ENCODE assay signal across 13 cellular contexts in genomic region chr11:108672113-108672512, GRCh38. TPM values are rescaled to one million over a fixed set of nuclear protein-coding genes. Genes with fewer than 3 reads are reported as not detected.
DNase-seq lines count a peak whose midpoint lies in the region; ATAC-seq, FAIRE-seq and TF ChIP-seq lines count a peak whose summit lies in the region.
"Had no signal": no experiment of that assay in that cellular context is flagged by ENCODE, and none has a peak within 500 bp of the region (broad histone marks: within the 10 kb centered on the region; RNA-seq: fewer than 3 reads in every experiment).

No MANE protein-coding gene starts in this region.

- in situ Hi-C loops in K562 (cut with MboI): no loop called here

- 0 out of 2 replicates have a peak overlapping the region, but pooled peaks have one; percentile 2 for H3K4me2 ChIP-seq in BLaER1
- peak overlapping the region; percentile 21; the same call in 1 of the 2 replicates for H3K4me2 ChIP-seq in K562 (ENCODE audit: insufficient read depth, low read length)

- no peak for TF ChIP-seq POLR2A in K562 (conservative IDR thresholded peaks at IDR 0.05)

- H4K20me1 ChIP-seq in BLaER1: peaks cover 84% of the 10 kb centered on the region
- H4K20me1 ChIP-seq in K562 (replicated peaks; ENCODE audit: control insufficient read depth, insufficient read depth, low read length): no peaks in the 10 kb centered on the region

- POLR2A ChIA-PET in K562 (lab: Yijun Ruan, JAX): interaction anchor here (1.0 kb wide), 1 partner anchor 11 kb away, joined by 3 read pairs; no protein-coding TSS in a partner anchor

- no peaks in the 10 kb centered on the region for H3K27me3 ChIP-seq in BLaER1
- H3K27me3 ChIP-seq in K562 (ENCODE audit: control insufficient read depth in 2 of 2, insufficient read depth in 2 of 2, low read length in 2 of 2): no peaks in the 10 kb centered on the region
- H3K27me3 ChIP-seq: suprapubic skin had no signal

- H3K4me1 ChIP-seq in BLaER1 (peaks cover 26% of the 10 kb centered on the region), K562 (replicated peaks in 1 of 2; ENCODE audit: control insufficient read depth in 2 of 2, insufficient read depth in 2 of 2, low read length in 2 of 2) (peaks cover 4 to 12% of the 10 kb centered on the region in 2 experiments; a peak in 4 of 5 replicates)

- H3K27ac Mint-ChIP-seq in activated T-helper 1 cell treated with anti-CD3 and anti-CD28 coated beads, Interleukin-12 subunit alpha, Interleukin-12 subunit beta, Interleukin-2, Interleukin-4 antibody, amounts not matched to agents 30 ng/mL and 10 ng/mL and 1 ng/mL, durations not matched to agents 14 hours and 24 hours and 36 hours: no peak overlapping the region
- H3K27ac Mint-ChIP-seq: activated CD4-positive, alpha-beta memory T cell treated with anti-CD3 and anti-CD28 coated beads, Interleukin-2, amount 10 ng/mL, durations not matched to agents 7 days and 5 days had no signal

- H2AFZ ChIP-seq in K562 (ENCODE audit: low read depth, low read length): no peak overlapping the region

- H3K4me1 Mint-ChIP-seq in activated T-helper 1 cell treated with anti-CD3 and anti-CD28 coated beads, Interleukin-12 subunit alpha, Interleukin-12 subunit beta, Interleukin-2, Interleukin-4 antibody, amounts not matched to agents 30 ng/mL and 10 ng/mL and 1 ng/mL, durations not matched to agents 14 hours and 24 hours and 36 hours (ENCODE audit: low read depth): peaks cover 28% of the 10 kb centered on the region

- H3K36me3 ChIP-seq in BLaER1: peaks cover 74% of the 10 kb centered on the region
- H3K36me3 ChIP-seq in K562 (ENCODE audit: control insufficient read depth, insufficient read depth, low read length): peaks cover 73% of the 10 kb centered on the region

- no peak overlapping the region for H3K4me3 ChIP-seq in BLaER1
- H3K4me3 ChIP-seq in K562: no peak overlapping the region
- H3K4me3 ChIP-seq: suprapubic skin had no signal

- CTCF ChIA-PET in K562 (lab: Yijun Ruan, JAX; ENCODE audit: low intra/inter-chr PET ratio): no interaction called here

- H3K9me3 ChIP-seq in BLaER1: peaks cover 10% of the 10 kb centered on the region
- no peaks in the 10 kb centered on the region for H3K9me3 ChIP-seq in K562 (replicated peaks; ENCODE audit: control insufficient read depth, insufficient read depth, low read depth, low read length)
- H3K9me3 ChIP-seq: suprapubic skin had no signal

- DNase-seq in M059J (ENCODE audit: low read depth) (peak; percentile 34), K562 (ENCODE audit: extremely low read depth in 1 of 4, low spot score in 3 of 4) (peak in 2 of 4 experiments; percentile 9 to 19), lung microvascular endothelial cell (ENCODE audit: low read depth in 2 of 2) (peak; percentile 11 to 58), hippocampal formation (lab: John Stamatoyannopoulos, UW) (no peak)
- DNase-seq in activated T-helper 1 cell treated with anti-CD3 and anti-CD28 coated beads, Interleukin-12 subunit alpha, Interleukin-12 subunit beta, Interleukin-2, Interleukin-4 antibody, amounts not matched to agents 30 ng/mL and 10 ng/mL and 1 ng/mL, durations not matched to agents 14 hours and 24 hours and 36 hours (ENCODE audit: low spot score): no peak
- DNase-seq in activated T-cell treated with anti-CD3 and anti-CD28 coated beads, Interleukin-2, amount 50 U/mL, for 1 hour: no peak
- DNase-seq: activated CD4-positive, alpha-beta memory T cell treated with anti-CD3 and anti-CD28 coated beads, Interleukin-2, amount 10 ng/mL, durations not matched to agents 7 days and 5 days; amniotic stem cell; NCI-H1105 treated with DMSO at 0.1 percent for 48 hours had no signal

- no peaks in the 10 kb centered on the region for H3K9me1 ChIP-seq in K562 (ENCODE audit: control insufficient read depth, insufficient read depth, low read length)

- no peak for FAIRE-seq in K562 (lab: Jason Lieb, UNC)
- FAIRE-seq: frontal cortex had no signal

- TF ChIP-seq EP300 in K562 (IDR thresholded peaks at IDR 0.05; ENCODE audit: low read length): no peak

- intact Hi-C loops in K562 (cut with micrococcal nuclease): no loop called here
- intact Hi-C loops in activated T-helper 1 cell treated with anti-CD3 and anti-CD28 coated beads, Interleukin-12 subunit alpha, Interleukin-12 subunit beta, Interleukin-2, Interleukin-4 antibody, amounts not matched to agents 30 ng/mL and 10 ng/mL and 1 ng/mL, durations not matched to agents 14 hours and 24 hours and 36 hours (cut with micrococcal nuclease): no loop called here

- no peaks in the 10 kb centered on the region for H3K27me3 Mint-ChIP-seq in activated T-helper 1 cell treated with anti-CD3 and anti-CD28 coated beads, Interleukin-12 subunit alpha, Interleukin-12 subunit beta, Interleukin-2, Interleukin-4 antibody, amounts not matched to agents 30 ng/mL and 10 ng/mL and 1 ng/mL, durations not matched to agents 14 hours and 24 hours and 36 hours (ENCODE audit: insufficient read depth)
- H3K27me3 Mint-ChIP-seq: activated CD4-positive, alpha-beta memory T cell treated with anti-CD3 and anti-CD28 coated beads, Interleukin-2, amount 10 ng/mL, durations not matched to agents 7 days and 5 days had no signal

- no peak overlapping the region for H3K9ac ChIP-seq in BLaER1
- no peak overlapping the region for H3K9ac ChIP-seq in K562 (ENCODE audit: insufficient read depth in 1 of 2, low read depth in 2 of 2, low read length in 2 of 2)

- TF ChIP-seq CTCF in K562 (IDR thresholded peaks at IDR 0.05 in 2 of 3, conservative IDR thresholded peaks at IDR 0.05 in 1 of 3; ENCODE audit: insufficient read depth in 2 of 3, low read depth in 1 of 3, low read length in 3 of 3): no peak

- no peaks in the 10 kb centered on the region for H3K9me3 Mint-ChIP-seq in activated T-helper 1 cell treated with anti-CD3 and anti-CD28 coated beads, Interleukin-12 subunit alpha, Interleukin-12 subunit beta, Interleukin-2, Interleukin-4 antibody, amounts not matched to agents 30 ng/mL and 10 ng/mL and 1 ng/mL, durations not matched to agents 14 hours and 24 hours and 36 hours
- H3K9me3 Mint-ChIP-seq: activated CD4-positive, alpha-beta memory T cell treated with anti-CD3 and anti-CD28 coated beads, Interleukin-2, amount 10 ng/mL, durations not matched to agents 7 days and 5 days had no signal

- no peak overlapping the region for H3K27ac ChIP-seq in BLaER1
- no peak overlapping the region for H3K27ac ChIP-seq in K562 (ENCODE audit: extremely low read depth, low read depth, low read length)
- H3K27ac ChIP-seq: suprapubic skin had no signal

- 10% methylated on average over 2 of the region's 3 CpGs for WGBS in K562 (ENCODE audit: insufficient coverage, low coverage, missing lambda C conversion rate)

- no TSS peak for BruUV-seq in K562 (replicated peaks; lab: Mats Ljungman, UMichigan)

- no peak for TF ChIP-seq RAD21 in K562 (CRISPR knock-in tag; conservative IDR thresholded peaks at IDR 0.05 in 1 of 2, IDR thresholded peaks at IDR 0.05 in 1 of 2)

- H3K4me3 Mint-ChIP-seq in activated T-helper 1 cell treated with anti-CD3 and anti-CD28 coated beads, Interleukin-12 subunit alpha, Interleukin-12 subunit beta, Interleukin-2, Interleukin-4 antibody, amounts not matched to agents 30 ng/mL and 10 ng/mL and 1 ng/mL, durations not matched to agents 14 hours and 24 hours and 36 hours: no peak overlapping the region
- H3K4me3 Mint-ChIP-seq: activated CD4-positive, alpha-beta memory T cell treated with anti-CD3 and anti-CD28 coated beads, Interleukin-2, amount 10 ng/mL, durations not matched to agents 7 days and 5 days had no signal

- peaks cover 64% of the 10 kb centered on the region for H3K79me2 ChIP-seq in K562 (ENCODE audit: control insufficient read depth, insufficient read depth, low read length)

- peaks cover 27% of the 10 kb centered on the region for H3K36me3 Mint-ChIP-seq in activated T-helper 1 cell treated with anti-CD3 and anti-CD28 coated beads, Interleukin-12 subunit alpha, Interleukin-12 subunit beta, Interleukin-2, Interleukin-4 antibody, amounts not matched to agents 30 ng/mL and 10 ng/mL and 1 ng/mL, durations not matched to agents 14 hours and 24 hours and 36 hours (ENCODE audit: low read depth)

- ATAC-seq in K562 (peak; percentile 59), HG03342 (IDR thresholded peaks at IDR 0.05; ENCODE audit: unreplicated experiment) (no peak)

TF ChIP-seq in K562, 482 proteins besides CTCF, POLR2A, EP300 and RAD21 (continues in another document):
- TF ChIP-seq ZNF586 (CRISPR knock-in tag; conservative IDR thresholded peaks at IDR 0.05): no peak

RNA-seq across cellular contexts. Expression of gene DDX10, which starts 7.2 kb away (rescaled TPM):
- total RNA-seq in M059J (2014; rRNA removed; shearing (Covaris generic)): 34.4 and 43.0 TPM in 2 replicates
- 29.3 and 73.7 TPM in 2 replicates for total RNA-seq in K562 (2011; cell fraction: chromatin; rRNA removed; ENCODE audit: low replicate concordance)
- 23.7 and 24.2 TPM in 2 replicates for total RNA-seq in K562 (2011; cell fraction: nucleolus; rRNA removed)
- total RNA-seq in K562 (2011; cell fraction: nucleoplasm; rRNA removed): 33.8 and 41.2 TPM in 2 replicates
- total RNA-seq in K562 (2014; rRNA removed): 48.3 and 50.0 TPM in 2 replicates
- total RNA-seq in K562 (2014; rRNA removed; fragmentation: Illumina TruSeq; extraction: Trizol): 77.2 and 83.6 TPM in 2 replicates
- total RNA-seq in K562 (2015; rRNA removed; fragmentation: Illumina TruSeq; extraction: Trizol): 69.1 and 72.5 TPM in 2 replicates
- total RNA-seq in K562 (2021): 64.6 and 66.6 TPM in 2 replicates
- polyA plus RNA-seq in K562 (2011; rRNA removed): 41.7 and 50.7 TPM in 2 replicates
- polyA plus RNA-seq in K562 (2011; cell fraction: cytosol; rRNA removed): 30.1 and 51.2 TPM in 2 replicates
- polyA plus RNA-seq in K562 (2011; cell fraction: nucleus; rRNA removed): 29.6 and 31.2 TPM in 2 replicates
- polyA plus RNA-seq in K562 (2012): 17.6 and 41.4 TPM in 2 replicates
- polyA plus RNA-seq in K562 (2014; fragmentation: Illumina TruSeq; extraction: Trizol): 61.0 and 94.6 TPM in 2 replicates
- 10 to 100 TPM; 33.9 to 40.8 TPM for polyA plus RNA-seq in K562 (2014; fragmentation: Nextera tagmentation; extraction: Ambion mirVana)
- polyA plus RNA-seq in K562 (2014; rRNA removed): 42.1 and 45.9 TPM in 2 replicates
- polyA minus RNA-seq in K562 (2011; rRNA and poly(A)+ RNA removed): 105 and 107 TPM in 2 replicates
- polyA minus RNA-seq in K562 (2011; cell fraction: cytosol; rRNA and poly(A)+ RNA removed): 33.5 and 34.0 TPM in 2 replicates
- polyA minus RNA-seq in K562 (2011; cell fraction: nucleus; rRNA and poly(A)+ RNA removed): 47.0 and 54.5 TPM in 2 replicates
- 32.1 and 34.9 TPM in 2 replicates for total RNA-seq in lung microvascular endothelial cell
- 68.4 and 68.8 TPM in 2 replicates for total RNA-seq in activated T-helper 1 cell treated with anti-CD3 and anti-CD28 coated beads, Interleukin-12 subunit alpha, Interleukin-12 subunit beta, Interleukin-2, Interleukin-4 antibody, amounts not matched to agents 30 ng/mL and 10 ng/mL and 1 ng/mL, durations not matched to agents 14 hours and 24 hours and 36 hours

Comparison
In these comparisons a context has a peak if more than half of its experiments do, and no peak if none do; other contexts are left out.
1. DNase-seq: peak in M059J (single experiment) and lung microvascular endothelial cell (2 of 2); none in activated T-helper 1 cell treated with anti-CD3 and anti-CD28 coated beads, Interleukin-12 subunit alpha, Interleukin-12 subunit beta, Interleukin-2, Interleukin-4 antibody, amounts not matched to agents 30 ng/mL and 10 ng/mL and 1 ng/mL, durations not matched to agents 14 hours and 24 hours and 36 hours (single experiment), hippocampal formation (0 of 2) and activated T-cell treated with anti-CD3 and anti-CD28 coated beads, Interleukin-2, amount 50 U/mL, for 1 hour (single experiment).